24 cellular contexts compared by ENCODE assay signal in the genomic region with DNA sequence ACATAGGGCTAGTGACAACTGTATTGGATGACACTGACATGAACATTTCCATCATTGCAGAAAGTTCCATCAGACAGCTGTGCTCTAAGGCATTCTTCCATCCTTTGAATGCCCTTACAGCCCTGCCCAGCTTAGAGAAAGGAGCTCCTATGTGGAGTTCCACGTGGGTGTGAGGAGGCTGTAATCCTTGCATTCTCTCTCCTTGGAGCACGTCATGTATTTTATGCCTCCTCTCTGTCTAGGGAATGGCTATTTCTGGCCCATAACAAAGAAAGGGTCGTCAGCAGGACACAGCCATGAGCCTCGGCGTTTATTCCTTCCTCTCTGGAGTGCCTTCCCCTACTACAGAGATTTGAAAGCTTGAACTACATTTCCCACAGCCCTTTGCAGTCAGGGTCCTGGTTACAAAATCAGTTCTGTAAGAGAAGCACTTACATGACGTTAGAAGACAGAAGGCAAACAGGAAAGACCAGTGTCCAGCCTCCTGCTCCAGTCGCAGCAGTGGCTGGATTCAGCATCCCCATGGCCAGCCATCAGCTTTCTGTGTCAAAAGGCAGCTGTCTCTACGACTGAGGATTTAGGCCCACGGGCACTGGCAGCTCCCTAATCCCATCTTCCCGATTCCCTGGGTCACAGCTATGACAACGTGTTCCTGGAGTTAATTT.
"Had no signal": no experiment of that assay in that cellular context is flagged by ENCODE, and none has a peak within 500 bp of the region (broad histone marks: within the 10 kb centered on the region; RNA-seq: fewer than 3 reads in every experiment).

No MANE protein-coding gene starts in this region.

- H3K4me2 ChIP-seq: neural progenitor cell had no signal

- H3K4me1 Mint-ChIP-seq: activated CD8-positive, alpha-beta memory T cell treated with anti-CD3 and anti-CD28 coated beads, Interleukin-2, amount 10 ng/mL, durations not matched to agents 7 days and 5 days; activated naive CD4-positive, alpha-beta T cell treated with anti-CD3 and anti-CD28 coated beads, Interleukin-2, amount 50 U/mL, for 24 hours; activated naive CD8-positive, alpha-beta T cell treated with anti-CD3 and anti-CD28 coated beads, Interleukin-2, amount 50 U/mL, for 24 hours; immature natural killer cell; natural killer cell had no signal

- H3K4me3 Mint-ChIP-seq: activated CD8-positive, alpha-beta memory T cell treated with anti-CD3 and anti-CD28 coated beads, Interleukin-2, amount 10 ng/mL, durations not matched to agents 7 days and 5 days; activated CD8-positive, alpha-beta T cell treated with anti-CD3 and anti-CD28 coated beads, Interleukin-2, amount 10 ng/mL, durations not matched to agents 7 days and 5 days; activated naive CD4-positive, alpha-beta T cell treated with anti-CD3 and anti-CD28 coated beads, Interleukin-2, amount 50 U/mL, for 24 hours; activated naive CD8-positive, alpha-beta T cell treated with anti-CD3 and anti-CD28 coated beads, Interleukin-2, amount 50 U/mL, for 24 hours; immature natural killer cell; natural killer cell; stimulated activated naive CD8-positive, alpha-beta T cell treated with anti-CD3 and anti-CD28 coated beads, Interleukin-15, Interleukin-2, amounts not matched to agents 100 ng/mL and 50 ng/mL, for 24 hours; type B pancreatic cell had no signal

- H3K27ac Mint-ChIP-seq: activated CD8-positive, alpha-beta memory T cell treated with anti-CD3 and anti-CD28 coated beads, Interleukin-2, amount 10 ng/mL, durations not matched to agents 7 days and 5 days; activated CD8-positive, alpha-beta T cell treated with anti-CD3 and anti-CD28 coated beads, Interleukin-2, amount 10 ng/mL, durations not matched to agents 7 days and 5 days; activated naive CD4-positive, alpha-beta T cell treated with anti-CD3 and anti-CD28 coated beads, Interleukin-2, amount 50 U/mL, for 24 hours; activated naive CD8-positive, alpha-beta T cell treated with anti-CD3 and anti-CD28 coated beads, Interleukin-2, amount 50 U/mL, for 24 hours; activated T-helper 2 cell treated with anti-CD3 and anti-CD28 coated beads, Interferon-gamma antibody, Interleukin-2, Interleukin-4, amounts not matched to agents 10 μg/mL and 5 μg/mL and 100 μg/mL, durations not matched to agents 14 hours and 24 hours and 36 hours; immature natural killer cell; natural killer cell; stimulated activated naive CD8-positive, alpha-beta T cell treated with anti-CD3 and anti-CD28 coated beads, Interleukin-15, Interleukin-2, amounts not matched to agents 100 ng/mL and 50 ng/mL, for 24 hours; type B pancreatic cell had no signal

- H3K36me3 ChIP-seq: heart left ventricle, neural progenitor cell, right atrium auricular region, thoracic aorta, WERI-Rb-1 had no signal

- H3K27ac ChIP-seq: heart left ventricle, neural progenitor cell, parathyroid adenoma, right atrium auricular region, thoracic aorta, WERI-Rb-1 had no signal

- H3K27me3 ChIP-seq: neural progenitor cell, right atrium auricular region had no signal

- H3K79me2 ChIP-seq: parathyroid adenoma had no signal

- H3K9me3 Mint-ChIP-seq: activated naive CD4-positive, alpha-beta T cell treated with anti-CD3 and anti-CD28 coated beads, Interleukin-2, amount 50 U/mL, for 24 hours; activated naive CD8-positive, alpha-beta T cell treated with anti-CD3 and anti-CD28 coated beads, Interleukin-2, amount 50 U/mL, for 24 hours; activated T-helper 2 cell treated with anti-CD3 and anti-CD28 coated beads, Interferon-gamma antibody, Interleukin-2, Interleukin-4, amounts not matched to agents 10 μg/mL and 5 μg/mL and 100 μg/mL, durations not matched to agents 14 hours and 24 hours and 36 hours; immature natural killer cell; natural killer cell had no signal

- H3K9me3 ChIP-seq: heart left ventricle, right atrium auricular region, thoracic aorta had no signal

- H2AFZ ChIP-seq: neural progenitor cell, parathyroid adenoma had no signal

- H3K27me3 Mint-ChIP-seq: activated CD8-positive, alpha-beta memory T cell treated with anti-CD3 and anti-CD28 coated beads, Interleukin-2, amount 10 ng/mL, durations not matched to agents 7 days and 5 days; stimulated activated naive CD8-positive, alpha-beta T cell treated with anti-CD3 and anti-CD28 coated beads, Interleukin-15, Interleukin-2, amounts not matched to agents 100 ng/mL and 50 ng/mL, for 24 hours had no signal

- DNase-seq: activated CD4-positive, alpha-beta T cell treated with anti-CD3 and anti-CD28 coated beads, Interleukin-2, amount 50 U/mL, for 1 hour; activated CD4-positive, CD25-positive, alpha-beta regulatory T cell treated with anti-CD3 and anti-CD28 coated beads, Interleukin-2, amount 50 U/mL, for 72 hours; activated CD8-positive, alpha-beta memory T cell treated with anti-CD3 and anti-CD28 coated beads, Interleukin-2, amount 10 ng/mL, durations not matched to agents 7 days and 5 days; activated CD8-positive, alpha-beta T cell treated with anti-CD3 and anti-CD28 coated beads, Interleukin-2, amount 10 ng/mL, durations not matched to agents 7 days and 5 days; activated naive CD8-positive, alpha-beta T cell treated with anti-CD3 and anti-CD28 coated beads, Interleukin-2, amount 50 U/mL, for 24 hours; activated T-cell treated with anti-CD3 and anti-CD28 coated beads, Interleukin-2, amount 50 U/mL, for 48 hours; amygdala; caudate nucleus; heart left ventricle; hypothalamus; immature natural killer cell; kidney; natural killer cell; occipital lobe; stimulated activated CD4-positive, alpha-beta T cell treated with anti-CD3 and anti-CD28 coated beads, Interleukin-4, amount 100 ng/mL, for 1 hour; WERI-Rb-1 had no signal

- H3K9ac ChIP-seq: neural progenitor cell, parathyroid adenoma had no signal

- H3K36me3 Mint-ChIP-seq: activated CD8-positive, alpha-beta memory T cell treated with anti-CD3 and anti-CD28 coated beads, Interleukin-2, amount 10 ng/mL, durations not matched to agents 7 days and 5 days; activated naive CD4-positive, alpha-beta T cell treated with anti-CD3 and anti-CD28 coated beads, Interleukin-2, amount 50 U/mL, for 24 hours; immature natural killer cell; natural killer cell; neural progenitor cell; type B pancreatic cell had no signal

- H3K4me1 ChIP-seq: neural progenitor cell, parathyroid adenoma, right atrium auricular region had no signal

- H3K4me3 ChIP-seq: heart left ventricle, neural progenitor cell, right atrium auricular region, thoracic aorta had no signal

- ATAC-seq: activated CD8-positive, alpha-beta memory T cell treated with anti-CD3 and anti-CD28 coated beads, Interleukin-2, amount 10 ng/mL, durations not matched to agents 7 days and 5 days; activated CD8-positive, alpha-beta T cell treated with anti-CD3 and anti-CD28 coated beads, Interleukin-2, amount 10 ng/mL, durations not matched to agents 7 days and 5 days; activated naive CD8-positive, alpha-beta T cell treated with anti-CD3 and anti-CD28 coated beads, Interleukin-2, amount 50 U/mL, for 24 hours; heart left ventricle; natural killer cell had no signal
